In the genomic region with DNA sequence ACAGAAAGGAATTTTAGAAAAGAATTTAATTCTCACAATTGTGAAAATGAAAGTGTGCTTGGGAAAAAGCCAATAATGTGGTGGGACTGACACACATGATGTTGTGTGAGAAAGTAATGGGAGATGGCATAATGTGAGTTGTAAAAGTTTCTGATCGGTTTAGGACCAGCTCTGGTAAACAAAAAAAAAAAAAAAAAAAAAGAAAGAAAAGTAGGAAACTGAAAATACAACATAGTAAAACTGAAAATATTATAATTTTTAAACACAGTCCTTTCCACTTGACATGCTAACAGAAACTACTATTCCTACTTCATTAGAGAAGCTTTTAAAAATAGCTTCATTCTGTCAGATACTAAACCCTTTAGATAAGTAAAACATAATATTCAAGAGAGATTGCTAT, we compare ENCODE assay signal across 10 cellular contexts. TPM values are rescaled to one million over a fixed set of nuclear protein-coding genes. Genes with fewer than 3 reads are reported as not detected.
DNase-seq lines count a peak whose midpoint lies in the region; ATAC-seq, FAIRE-seq and TF ChIP-seq lines count a peak whose summit lies in the region.
"Had no signal": no experiment of that assay in that cellular context is flagged by ENCODE, and none has a peak within 500 bp of the region (broad histone marks: within the 10 kb centered on the region; RNA-seq: fewer than 3 reads in every experiment).

No MANE protein-coding gene starts in this region.

- H3K9me3 Mint-ChIP-seq in chondrocyte (ENCODE audit: low read depth), result no peaks in the 10 kb centered on the region

- no peak overlapping the region for H3K27ac ChIP-seq in brain microvascular endothelial cell
- no peak overlapping the region for H3K27ac ChIP-seq in upper lobe of right lung
- H3K27ac ChIP-seq: SJSA1, suprapubic skin had no signal

- H3K36me3 ChIP-seq in brain microvascular endothelial cell (replicated peaks) (no peaks in the 10 kb centered on the region), upper lobe of right lung (peaks cover 5% of the 10 kb centered on the region)
- H3K36me3 ChIP-seq: SJSA1, suprapubic skin had no signal

- no peak overlapping the region for H3K4me3 Mint-ChIP-seq in chondrocyte (ENCODE audit: unreplicated experiment)

- peaks cover 13% of the 10 kb centered on the region for H3K4me1 ChIP-seq in upper lobe of right lung
- H3K4me1 ChIP-seq: SJSA1, suprapubic skin had no signal

- no peaks in the 10 kb centered on the region for H3K27me3 Mint-ChIP-seq in chondrocyte (ENCODE audit: low read depth)

- ATAC-seq in GM18498 (IDR thresholded peaks at IDR 0.05; ENCODE audit: unreplicated experiment) (peak; percentile 74), GM21447 (IDR thresholded peaks at IDR 0.05; ENCODE audit: unreplicated experiment) (peak; percentile 81), HG03442 (IDR thresholded peaks at IDR 0.05; ENCODE audit: unreplicated experiment) (peak; percentile 71), upper lobe of right lung (no peak)

- in situ Hi-C loops in brain microvascular endothelial cell (cut with HindIII; ENCODE audit: low pct_ligation_motif_present, low sequenced_read_pairs), result no loop called here

- H3K4me3 ChIP-seq in brain microvascular endothelial cell (ENCODE audit: low read depth, low read length), result no peak overlapping the region
- no peak overlapping the region for H3K4me3 ChIP-seq in upper lobe of right lung
- H3K4me3 ChIP-seq: SJSA1, suprapubic skin had no signal

- H3K27me3 ChIP-seq in brain microvascular endothelial cell (replicated peaks) (no peaks in the 10 kb centered on the region), upper lobe of right lung (no peaks in the 10 kb centered on the region)
- H3K27me3 ChIP-seq: SJSA1, suprapubic skin had no signal

- TF ChIP-seq CTCF in chondrocyte (IDR thresholded peaks at IDR 0.05) (no peak), brain microvascular endothelial cell (IDR thresholded peaks at IDR 0.05; ENCODE audit: low read depth, low read length, missing control alignments) (no peak), upper lobe of right lung (IDR thresholded peaks at IDR 0.05) (no peak)

- no peak for FAIRE-seq in frontal cortex (lab: Jason Lieb, UNC)

- no peak for DNase-seq in chondrocyte (ENCODE audit: low spot score)
- no peak for DNase-seq in NCI-H1417 treated with DMSO at 0.1 percent for 48 hours (lab: John Stamatoyannopoulos, UW)
- no peak for DNase-seq in frontal cortex (ENCODE audit: low spot score in 2 of 2)
- no peak for DNase-seq in brain microvascular endothelial cell
- no peak for DNase-seq in upper lobe of right lung

- no peaks in the 10 kb centered on the region for H3K9me3 ChIP-seq in upper lobe of right lung
- H3K9me3 ChIP-seq: SJSA1, suprapubic skin had no signal

- peaks cover 61% of the 10 kb centered on the region for H3K4me1 Mint-ChIP-seq in chondrocyte (ENCODE audit: low read depth)

- intact Hi-C loops in upper lobe of right lung (cut with DNase I), result no loop called here

- no peaks in the 10 kb centered on the region for H3K36me3 Mint-ChIP-seq in chondrocyte (ENCODE audit: low read depth)

- H3K27ac Mint-ChIP-seq in chondrocyte (ENCODE audit: unreplicated experiment), result peak overlapping the region; percentile 98

RNA-seq across cellular contexts. Expression of gene RAP1GDS1, which starts 28.2 kb away (rescaled TPM):
- total RNA-seq in chondrocyte (49.3 to 89.5 TPM (median 84.3 TPM) in 3 replicates), frontal cortex (161 TPM), upper lobe of right lung (39.1 TPM)
